In genomic region chr17:1557355-1558095, GRCh38 we compare ENCODE assay signal across 16 cellular contexts. TPM values are rescaled to one million over a fixed set of nuclear protein-coding genes. Genes with fewer than 3 reads are reported as not detected.
DNase-seq lines count a peak whose midpoint lies in the region; ATAC-seq and TF ChIP-seq lines count a peak whose summit lies in the region.
"Had no signal": no experiment of that assay in that cellular context is flagged by ENCODE, and none has a peak within 500 bp of the region (broad histone marks: within the 10 kb centered on the region; RNA-seq: fewer than 3 reads in every experiment).

No MANE protein-coding gene starts in this region.

- H3K9me3 ChIP-seq in vagina = no peaks in the 10 kb centered on the region
- H3K9me3 ChIP-seq: stomach had no signal

- peaks cover 35% of the 10 kb centered on the region for H3K4me1 Mint-ChIP-seq in activated naive CD4-positive, alpha-beta T cell treated with anti-CD3 and anti-CD28 coated beads, Interleukin-2, amount 10 ng/mL, durations not matched to agents 7 days and 5 days
- H3K4me1 Mint-ChIP-seq in activated naive CD4-positive, alpha-beta T cell treated with anti-CD3 and anti-CD28 coated beads for 36 hours (ENCODE audit: low read depth) = peaks cover 28% of the 10 kb centered on the region
- peaks cover 61% of the 10 kb centered on the region for H3K4me1 Mint-ChIP-seq in nephron

- CTCF ChIA-PET in activated naive CD4-positive, alpha-beta T cell treated with anti-CD3 and anti-CD28 coated beads, Interleukin-2, amount 10 ng/mL, durations not matched to agents 7 days and 5 days (lab: Charles Lee) = no interaction called here
- CTCF ChIA-PET in activated naive CD4-positive, alpha-beta T cell treated with anti-CD3 and anti-CD28 coated beads for 36 hours (lab: Charles Lee) = interaction anchor here (1.5 kb wide), 1 partner anchor 11 kb away, joined by 7 read pairs; no protein-coding TSS in a partner anchor

- TF ChIP-seq CTCF in epithelial cell of esophagus (IDR thresholded peaks at IDR 0.05; ENCODE audit: insufficient read depth, low read depth, low read length, missing control alignments) (no peak), nephron (IDR thresholded peaks at IDR 0.05; ENCODE audit: unreplicated experiment in 3 of 3) (no peak), vagina (IDR thresholded peaks at IDR 0.05) (no peak)

- H3K27me3 Mint-ChIP-seq in activated naive CD4-positive, alpha-beta T cell treated with anti-CD3 and anti-CD28 coated beads, Interleukin-2, amount 10 ng/mL, durations not matched to agents 7 days and 5 days = peaks cover 6% of the 10 kb centered on the region
- no peaks in the 10 kb centered on the region for H3K27me3 Mint-ChIP-seq in activated naive CD4-positive, alpha-beta T cell treated with anti-CD3 and anti-CD28 coated beads for 36 hours (ENCODE audit: low read depth)
- H3K27me3 Mint-ChIP-seq in nephron (ENCODE audit: low read depth) = no peaks in the 10 kb centered on the region
- H3K27me3 Mint-ChIP-seq: activated CD8-positive, alpha-beta T cell treated with anti-CD3 and anti-CD28 coated beads for 36 hours had no signal

- no peak for TF ChIP-seq POLR2A in vagina (IDR thresholded peaks at IDR 0.05)

- peaks cover 81% of the 10 kb centered on the region for H3K4me1 ChIP-seq in vagina

- H3K9me3 Mint-ChIP-seq in activated naive CD4-positive, alpha-beta T cell treated with anti-CD3 and anti-CD28 coated beads, Interleukin-2, amount 10 ng/mL, durations not matched to agents 7 days and 5 days = no peaks in the 10 kb centered on the region
- H3K9me3 Mint-ChIP-seq in activated naive CD4-positive, alpha-beta T cell treated with anti-CD3 and anti-CD28 coated beads for 36 hours = no peaks in the 10 kb centered on the region
- H3K9me3 Mint-ChIP-seq in nephron = no peaks in the 10 kb centered on the region
- H3K9me3 Mint-ChIP-seq: activated CD8-positive, alpha-beta T cell treated with anti-CD3 and anti-CD28 coated beads for 36 hours had no signal

- no peak overlapping the region for H3K4me3 Mint-ChIP-seq in activated naive CD4-positive, alpha-beta T cell treated with anti-CD3 and anti-CD28 coated beads, Interleukin-2, amount 10 ng/mL, durations not matched to agents 7 days and 5 days
- no peak overlapping the region for H3K4me3 Mint-ChIP-seq in activated naive CD4-positive, alpha-beta T cell treated with anti-CD3 and anti-CD28 coated beads for 36 hours
- peak overlapping the region; percentile 20 to 37 (median 21) for H3K4me3 Mint-ChIP-seq in nephron
- H3K4me3 Mint-ChIP-seq: activated CD8-positive, alpha-beta T cell treated with anti-CD3 and anti-CD28 coated beads for 36 hours had no signal

- peak overlapping the region; percentile 13 for H3K27ac Mint-ChIP-seq in activated naive CD4-positive, alpha-beta T cell treated with anti-CD3 and anti-CD28 coated beads, Interleukin-2, amount 10 ng/mL, durations not matched to agents 7 days and 5 days
- no peak overlapping the region for H3K27ac Mint-ChIP-seq in activated naive CD4-positive, alpha-beta T cell treated with anti-CD3 and anti-CD28 coated beads for 36 hours
- peak overlapping the region in 2 of 3 experiments; percentile 63 to 87 for H3K27ac Mint-ChIP-seq in nephron
- H3K27ac Mint-ChIP-seq: activated CD8-positive, alpha-beta T cell treated with anti-CD3 and anti-CD28 coated beads for 36 hours had no signal

- H3K4me3 ChIP-seq in epithelial cell of esophagus (ENCODE audit: low read length) (no peak overlapping the region), vagina (no peak overlapping the region)
- H3K4me3 ChIP-seq: stomach had no signal

- ATAC-seq in GM19351 (IDR thresholded peaks at IDR 0.05; ENCODE audit: unreplicated experiment) = no peak
- ATAC-seq: activated CD8-positive, alpha-beta T cell treated with anti-CD3 and anti-CD28 coated beads for 36 hours had no signal

- H3K36me3 ChIP-seq in vagina = peaks cover 0 to 4% of the 10 kb centered on the region in 2 donors

- peaks cover 6% of the 10 kb centered on the region for H3K36me3 Mint-ChIP-seq in activated naive CD4-positive, alpha-beta T cell treated with anti-CD3 and anti-CD28 coated beads, Interleukin-2, amount 10 ng/mL, durations not matched to agents 7 days and 5 days
- H3K36me3 Mint-ChIP-seq in activated naive CD4-positive, alpha-beta T cell treated with anti-CD3 and anti-CD28 coated beads for 36 hours (ENCODE audit: low read depth) = peaks cover 2% of the 10 kb centered on the region
- peaks cover 33% of the 10 kb centered on the region for H3K36me3 Mint-ChIP-seq in nephron (ENCODE audit: low read depth)

- H3K27me3 ChIP-seq in vagina = no peaks in the 10 kb centered on the region
- H3K27me3 ChIP-seq: stomach had no signal

- no peak for DNase-seq in activated naive CD4-positive, alpha-beta T cell treated with anti-CD3 and anti-CD28 coated beads, Interleukin-2, amount 10 ng/mL, durations not matched to agents 7 days and 5 days
- DNase-seq in activated naive CD4-positive, alpha-beta T cell treated with anti-CD3 and anti-CD28 coated beads for 36 hours = no peak
- DNase-seq in epithelial cell of esophagus (ENCODE audit: low read depth) (peak; percentile 69), vagina (ENCODE audit: extremely low spot score in 2 of 2) (no peak), cortex of kidney (lab: John Stamatoyannopoulos, UW) (no peak), cerebellum (ENCODE audit: low spot score) (no peak)
- DNase-seq: activated CD8-positive, alpha-beta T cell treated with anti-CD3 and anti-CD28 coated beads for 36 hours; activated gamma-delta T cell; caudate nucleus; NCI-H1694; retina; SHP77 treated with DMSO at 0.1 percent for 48 hours; stomach had no signal

- H3K27ac ChIP-seq in vagina = peak overlapping the region; percentile 92
- H3K27ac ChIP-seq: 22Rv1 had no signal

- intact Hi-C loops in activated naive CD4-positive, alpha-beta T cell treated with anti-CD3 and anti-CD28 coated beads for 36 hours (cut with micrococcal nuclease) = no loop called here
- intact Hi-C loops in vagina (cut with DNase I) = no loop called here

RNA-seq across cellular contexts. Expression of gene PITPNA, which starts 5.1 kb away (rescaled TPM):
- total RNA-seq in activated naive CD4-positive, alpha-beta T cell treated with anti-CD3 and anti-CD28 coated beads for 36 hours = 10 to 100 TPM; 23.4 to 26.6 TPM
- total RNA-seq in vagina (46.4 TPM), cerebellum (22.9 TPM)

RNA-seq across cellular contexts. Expression of gene INPP5K, which starts 41.1 kb away (rescaled TPM):
- 10 to 100 TPM; 17.1 to 18.2 TPM for total RNA-seq in activated naive CD4-positive, alpha-beta T cell treated with anti-CD3 and anti-CD28 coated beads for 36 hours
- 96.0 TPM for total RNA-seq in vagina
- total RNA-seq in cerebellum = 30.8 TPM

Comparison
In these comparisons a context has a peak if more than half of its experiments do, and no peak if none do; other contexts are left out.
1. H3K4me3 Mint-ChIP-seq: peak in nephron (3 of 3); none in activated naive CD4-positive, alpha-beta T cell treated with anti-CD3 and anti-CD28 coated beads, Interleukin-2, amount 10 ng/mL, durations not matched to agents 7 days and 5 days (single experiment) and activated naive CD4-positive, alpha-beta T cell treated with anti-CD3 and anti-CD28 coated beads for 36 hours (single experiment).